28 cellular contexts compared by ENCODE assay signal in genomic region chr6:77017537-77017936, GRCh38.
"Had no signal": no experiment of that assay in that cellular context is flagged by ENCODE, and none has a peak within 500 bp of the region (broad histone marks: within the 10 kb centered on the region; RNA-seq: fewer than 3 reads in every experiment).

No MANE protein-coding gene starts in this region.

- FAIRE-seq: colon, endometrium, endothelial cell of umbilical vein, frontal cortex had no signal

- H3K36me3 ChIP-seq: colonic mucosa, esophagus muscularis mucosa, esophagus squamous epithelium, gastrocnemius medialis, gastroesophageal sphincter, heart left ventricle, heart right ventricle had no signal

- H3K9me3 ChIP-seq: colonic mucosa, esophagus muscularis mucosa, esophagus squamous epithelium, gastrocnemius medialis, gastroesophageal sphincter, heart left ventricle had no signal

- H3K4me1 ChIP-seq: colonic mucosa, esophagus squamous epithelium, foreskin keratinocyte, gastrocnemius medialis, heart left ventricle had no signal

- H3K27me3 ChIP-seq: colonic mucosa, dorsolateral prefrontal cortex, esophagus muscularis mucosa, esophagus squamous epithelium, foreskin keratinocyte, gastrocnemius medialis, gastroesophageal sphincter, heart left ventricle, heart right ventricle had no signal

- DNase-seq: colonic mucosa; cortex of kidney; dermis blood vessel endothelial cell; dorsolateral prefrontal cortex; effector CD4-positive, alpha-beta T cell; effector CD8-positive, alpha-beta T cell; effector memory CD4-positive, alpha-beta T cell; effector memory CD8-positive, alpha-beta T cell; endodermal cell; erythroblast; esophagus squamous epithelium; foreskin fibroblast; foreskin keratinocyte; foreskin melanocyte; gastrocnemius medialis; glutamatergic neuron; head of caudate nucleus; heart left ventricle; heart right ventricle had no signal

- H3K4me3 ChIP-seq: colonic mucosa, coronary artery, dorsolateral prefrontal cortex, esophagus muscularis mucosa, esophagus squamous epithelium, gastrocnemius medialis, gastroesophageal sphincter, heart left ventricle, heart right ventricle had no signal

- ATAC-seq: effector memory CD8-positive, alpha-beta T cell; esophagus mucosa; foreskin keratinocyte; gastrocnemius medialis; gastroesophageal sphincter; heart left ventricle; heart right ventricle had no signal

- H3K27ac ChIP-seq: colonic mucosa, coronary artery, dorsolateral prefrontal cortex, epithelial cell of prostate, esophagus muscularis mucosa, esophagus squamous epithelium, foreskin keratinocyte, gastrocnemius medialis, gastroesophageal sphincter, heart left ventricle, heart right ventricle had no signal
